In genomic region chr1:6419803-6420593, GRCh38 we compare ENCODE assay signal across 8 cellular contexts. TPM values are rescaled to one million over a fixed set of nuclear protein-coding genes. Genes with fewer than 3 reads are reported as not detected.
DNase-seq lines count a peak whose midpoint lies in the region; ATAC-seq and TF ChIP-seq lines count a peak whose summit lies in the region.

HES2 (minus strand) TSS chr1:6419919; CDS start chr1:6419820, 99 bp downstream.

- no peak within 1 kb of the TSS for H2AFZ ChIP-seq in MM.1S (ENCODE audit: low read length)

- no peaks in the 10 kb centered on the region for H3K9me3 ChIP-seq in adipocyte (ENCODE audit: control insufficient read depth, low read length)
- H3K9me3 ChIP-seq in iPS-20b (ENCODE audit: insufficient read depth, low read depth, low read length) = no peaks in the 10 kb centered on the region
- H3K9me3 ChIP-seq in stomach = no peaks in the 10 kb centered on the region
- no peaks in the 10 kb centered on the region for H3K9me3 ChIP-seq in MM.1S (replicated peaks; ENCODE audit: insufficient read depth, low read length)

- peaks cover 4% of the 10 kb centered on the region for H3K4me1 Mint-ChIP-seq in T-helper 2 cell treated with Interferon-gamma antibody and Interleukin-4, amounts not matched to agents 5 μg/mL and 100 μg/mL, for 36 hours (ENCODE audit: low read depth)

- H3K79me2 ChIP-seq in MM.1S (ENCODE audit: low read length) = no peaks in the 10 kb centered on the region

- no peak within 1 kb of the TSS for H3K27ac ChIP-seq in iPS-20b (ENCODE audit: low read length)
- H3K27ac ChIP-seq in stomach = no peak within 1 kb of the TSS
- H3K27ac ChIP-seq in MM.1S (ENCODE audit: low read length) = no peak within 1 kb of the TSS

- H3K27me3 ChIP-seq in adipocyte (replicated peaks; ENCODE audit: control insufficient read depth, insufficient read depth, low read length) (peaks cover 69% of the 10 kb centered on the region), iPS-20b (ENCODE audit: insufficient read depth, low read length) (peaks cover 100% of the 10 kb centered on the region), stomach (peaks cover 40 to 100% (median 97%) of the 10 kb centered on the region in 3 donors), MM.1S (replicated peaks; ENCODE audit: insufficient read depth, low read length) (peaks cover 94% of the 10 kb centered on the region)

- peak within 1 kb of the TSS; percentile 11 for H3K4me3 ChIP-seq in adipocyte (ENCODE audit: low read length)
- peak within 1 kb of the TSS; percentile 43 for H3K4me3 ChIP-seq in iPS-20b (ENCODE audit: low read length)
- H3K4me3 ChIP-seq in stomach = peak within 1 kb of the TSS; percentile 39 to 56 (median 43)
- H3K4me3 ChIP-seq in MM.1S (ENCODE audit: low read length) = no peak within 1 kb of the TSS

- no peaks in the 10 kb centered on the region for H3K9me3 Mint-ChIP-seq in T-helper 2 cell treated with Interferon-gamma antibody and Interleukin-4, amounts not matched to agents 5 μg/mL and 100 μg/mL, for 36 hours

- no peak for TF ChIP-seq EP300 in stomach (IDR thresholded peaks at IDR 0.05)

- no peaks in the 10 kb centered on the region for H4K20me1 ChIP-seq in MM.1S (ENCODE audit: insufficient read depth, low read length)

- H3K27me3 Mint-ChIP-seq in T-helper 2 cell treated with Interferon-gamma antibody and Interleukin-4, amounts not matched to agents 5 μg/mL and 100 μg/mL, for 36 hours (ENCODE audit: low read depth) = peaks cover 74% of the 10 kb centered on the region

- WGBS in stomach, 5 donors = 0 to 3% (median 1%) methylated on average over 14 to 72 of the region's 72 CpGs

- H3K36me3 Mint-ChIP-seq in T-helper 2 cell treated with Interferon-gamma antibody and Interleukin-4, amounts not matched to agents 5 μg/mL and 100 μg/mL, for 36 hours (ENCODE audit: low read depth) = no peaks in the 10 kb centered on the region

- DNase-seq in T-helper 2 cell treated with Interferon-gamma antibody and Interleukin-4, amounts not matched to agents 5 μg/mL and 100 μg/mL, for 36 hours (ENCODE audit: low spot score) = no peak
- DNase-seq in T-helper 2 cell = no peak
- DNase-seq in adipocyte (ENCODE audit: low read depth) = peak; percentile 51
- DNase-seq in stomach = peak; percentile 50
- no peak for DNase-seq in NCI-H2081 treated with DMSO at 0.1 percent for 48 hours (lab: John Stamatoyannopoulos, UW)
- DNase-seq in MM.1S = no peak

- TF ChIP-seq CTCF in stomach (IDR thresholded peaks at IDR 0.05) (no peak), MM.1S (IDR thresholded peaks at IDR 0.05; ENCODE audit: low read length) (no peak)

- no peak within 1 kb of the TSS; the same call in 1 of the 2 replicates for H3K4me2 ChIP-seq in MM.1S (ENCODE audit: low read depth, low read length)

- peak within 1 kb of the TSS; percentile 26 for H3K4me3 Mint-ChIP-seq in T-helper 2 cell treated with Interferon-gamma antibody and Interleukin-4, amounts not matched to agents 5 μg/mL and 100 μg/mL, for 36 hours

- ATAC-seq in HG03460 (IDR thresholded peaks at IDR 0.05; ENCODE audit: unreplicated experiment) = no peak

- no peaks in the 10 kb centered on the region for H3K36me3 ChIP-seq in adipocyte (ENCODE audit: control insufficient read depth, insufficient read depth, low read length, severe bottlenecking)
- no peaks in the 10 kb centered on the region for H3K36me3 ChIP-seq in iPS-20b (ENCODE audit: insufficient read depth, low read depth, low read length)
- no peaks in the 10 kb centered on the region for H3K36me3 ChIP-seq in stomach
- H3K36me3 ChIP-seq in MM.1S (replicated peaks; ENCODE audit: insufficient read depth, low read length) = no peaks in the 10 kb centered on the region

- H3K9ac ChIP-seq in adipocyte (ENCODE audit: low read length) (no peak within 1 kb of the TSS), iPS-20b (ENCODE audit: low read depth, low read length) (no peak within 1 kb of the TSS), MM.1S (ENCODE audit: low read length) (no peak within 1 kb of the TSS)

- intact Hi-C loops in stomach (cut with DNase I; ENCODE audit: low total_unique reads) = no loop called here

- TF ChIP-seq POLR2A in stomach (IDR thresholded peaks at IDR 0.05) = no peak

- peaks cover 22% of the 10 kb centered on the region for H3K4me1 ChIP-seq in adipocyte (ENCODE audit: control insufficient read depth, insufficient read depth, low read length)
- no peaks in the 10 kb centered on the region for H3K4me1 ChIP-seq in iPS-20b (ENCODE audit: insufficient read depth, low read length)
- peaks cover 46 to 54% (median 51%) of the 10 kb centered on the region in 4 donors for H3K4me1 ChIP-seq in stomach
- H3K4me1 ChIP-seq in MM.1S (ENCODE audit: low read length) = peaks cover 3% of the 10 kb centered on the region; the same call in 1 of the 2 replicates

- no peaks in the 10 kb centered on the region for H3F3A ChIP-seq in MM.1S (ENCODE audit: insufficient read depth, low read length)

- no peak within 1 kb of the TSS for H3K27ac Mint-ChIP-seq in T-helper 2 cell treated with Interferon-gamma antibody and Interleukin-4, amounts not matched to agents 5 μg/mL and 100 μg/mL, for 36 hours

- no peaks in the 10 kb centered on the region for H3K9me2 ChIP-seq in MM.1S (replicated peaks; ENCODE audit: insufficient read depth, low read length)

RNA-seq across cellular contexts. Expression of gene HES2, which starts in this region (rescaled TPM):
- 100 to 1,000 TPM in 1 of 5 donors, not detected in 4; 231 TPM for total RNA-seq in stomach
- polyA plus RNA-seq in stomach = 10 to 100 TPM in 1 of 3 donors, not detected in 2; 18.4 TPM

Comparison
In these comparisons a context has a peak if more than half of its experiments do, and no peak if none do; other contexts are left out.
1. DNase-seq: peak in adipocyte (single experiment) and stomach (single experiment); none in T-helper 2 cell treated with Interferon-gamma antibody and Interleukin-4, amounts not matched to agents 5 μg/mL and 100 μg/mL, for 36 hours (single experiment), T-helper 2 cell (0 of 5), NCI-H2081 treated with DMSO at 0.1 percent for 48 hours (single experiment) and MM.1S (single experiment).